In genomic region chr13:113723400-113724015, GRCh38 we compare ENCODE assay signal across 22 cellular contexts. TPM values are rescaled to one million over a fixed set of nuclear protein-coding genes. Genes with fewer than 3 reads are reported as not detected.
DNase-seq lines count a peak whose midpoint lies in the region; ATAC-seq, FAIRE-seq and TF ChIP-seq lines count a peak whose summit lies in the region.
"Had no signal": no experiment of that assay in that cellular context is flagged by ENCODE, and none has a peak within 500 bp of the region (broad histone marks: within the 10 kb centered on the region; RNA-seq: fewer than 3 reads in every experiment).

No MANE protein-coding gene starts in this region.

- no peak overlapping the region for H2BK120ac ChIP-seq in trophoblast cell (ENCODE audit: insufficient read depth, low read length, poor library complexity)

- H3K9me3 ChIP-seq in trophoblast cell (ENCODE audit: insufficient read depth, low read depth, low read length) = peaks cover 17% of the 10 kb centered on the region
- H3K9me3 ChIP-seq: psoas muscle, stomach, uterus had no signal

- H3K27ac ChIP-seq in trophoblast cell (ENCODE audit: low read depth, low read length) = no peak overlapping the region
- H3K27ac ChIP-seq: HL-60, psoas muscle, uterus had no signal

- ATAC-seq in GM19328 (IDR thresholded peaks at IDR 0.05; ENCODE audit: unreplicated experiment) = no peak
- ATAC-seq: activated CD4-positive, alpha-beta T cell treated with anti-CD3 and anti-CD28 coated beads for 36 hours; GM12878 had no signal

- peaks cover 5% of the 10 kb centered on the region for H3K4me1 Mint-ChIP-seq in activated CD4-positive, alpha-beta memory T cell treated with anti-CD3 and anti-CD28 coated beads, Interleukin-2, amount 10 ng/mL, durations not matched to agents 7 days and 5 days
- peaks cover 9% of the 10 kb centered on the region for H3K4me1 Mint-ChIP-seq in activated CD4-positive, alpha-beta memory T cell treated with anti-CD3 and anti-CD28 coated beads for 36 hours (ENCODE audit: low read depth)

- H3K36me3 Mint-ChIP-seq in activated CD4-positive, alpha-beta memory T cell treated with anti-CD3 and anti-CD28 coated beads, Interleukin-2, amount 10 ng/mL, durations not matched to agents 7 days and 5 days (ENCODE audit: low read depth) = no peaks in the 10 kb centered on the region
- H3K36me3 Mint-ChIP-seq in activated CD4-positive, alpha-beta memory T cell treated with anti-CD3 and anti-CD28 coated beads for 36 hours = no peaks in the 10 kb centered on the region

- H3K27me3 ChIP-seq in bronchial epithelial cell (ENCODE audit: control insufficient read depth, insufficient read depth, low read length) (no peaks in the 10 kb centered on the region), trophoblast cell (ENCODE audit: insufficient read depth, low read length) (no peaks in the 10 kb centered on the region)
- H3K27me3 ChIP-seq: stomach had no signal

- no peaks in the 10 kb centered on the region for H3K79me2 ChIP-seq in trophoblast cell (ENCODE audit: control insufficient read depth, insufficient read depth, low read length, poor library complexity)

- no peak overlapping the region for H3K14ac ChIP-seq in trophoblast cell (ENCODE audit: low read length)

- CTCF ChIA-PET in activated CD4-positive, alpha-beta memory T cell treated with anti-CD3 and anti-CD28 coated beads, Interleukin-2, amount 10 ng/mL, durations not matched to agents 7 days and 5 days (lab: Charles Lee) = no interaction called here
- CTCF ChIA-PET in activated CD4-positive, alpha-beta memory T cell treated with anti-CD3 and anti-CD28 coated beads for 36 hours (lab: Charles Lee) = interaction anchor here (1.1 kb wide), 1 partner anchor 58 kb away, joined by 4 read pairs; no protein-coding TSS in a partner anchor

- H3K4me2 ChIP-seq in trophoblast cell (ENCODE audit: low read length) = no peak overlapping the region

- H3K36me3 ChIP-seq in bronchial epithelial cell (ENCODE audit: control insufficient read depth, insufficient read depth, low read length) = no peaks in the 10 kb centered on the region
- no peaks in the 10 kb centered on the region for H3K36me3 ChIP-seq in trophoblast cell (ENCODE audit: control insufficient read depth in 1 of 2, insufficient read depth in 2 of 2, low read length in 2 of 2)
- H3K36me3 ChIP-seq: stomach, uterus had no signal

- WGBS in trophoblast cell (ENCODE audit: extremely low coverage, insufficient coverage, insufficient read length) = no CpG with 5 or more reads among the region's 13 CpGs

- no peak overlapping the region for H3K4ac ChIP-seq in trophoblast cell (ENCODE audit: low read depth, low read length)

- peak overlapping the region; percentile 14 for H3K27ac Mint-ChIP-seq in activated CD4-positive, alpha-beta memory T cell treated with anti-CD3 and anti-CD28 coated beads, Interleukin-2, amount 10 ng/mL, durations not matched to agents 7 days and 5 days
- H3K27ac Mint-ChIP-seq in activated CD4-positive, alpha-beta memory T cell treated with anti-CD3 and anti-CD28 coated beads for 36 hours = no peak overlapping the region

- FAIRE-seq in bronchial epithelial cell (lab: Jason Lieb, UNC) = peak; percentile 83
- FAIRE-seq: frontal cortex, GM12878 had no signal

- peak overlapping the region; percentile 6 for H3K23ac ChIP-seq in trophoblast cell (ENCODE audit: low read length)

- intact Hi-C loops in activated CD4-positive, alpha-beta memory T cell treated with anti-CD3 and anti-CD28 coated beads for 36 hours (cut with micrococcal nuclease) = no loop called here

- H3K9me3 Mint-ChIP-seq in activated CD4-positive, alpha-beta memory T cell treated with anti-CD3 and anti-CD28 coated beads, Interleukin-2, amount 10 ng/mL, durations not matched to agents 7 days and 5 days = no peaks in the 10 kb centered on the region
- no peaks in the 10 kb centered on the region for H3K9me3 Mint-ChIP-seq in activated CD4-positive, alpha-beta memory T cell treated with anti-CD3 and anti-CD28 coated beads for 36 hours
- H3K9me3 Mint-ChIP-seq: activated T-cell treated with anti-CD3 and anti-CD28 coated beads, Interleukin-2, amount 50 U/mL, for 24 hours had no signal

- H3K4me3 Mint-ChIP-seq in activated CD4-positive, alpha-beta memory T cell treated with anti-CD3 and anti-CD28 coated beads, Interleukin-2, amount 10 ng/mL, durations not matched to agents 7 days and 5 days = peak overlapping the region; percentile 27
- H3K4me3 Mint-ChIP-seq in activated CD4-positive, alpha-beta memory T cell treated with anti-CD3 and anti-CD28 coated beads for 36 hours = no peak overlapping the region
- H3K4me3 Mint-ChIP-seq: activated T-cell treated with anti-CD3 and anti-CD28 coated beads, Interleukin-2, amount 50 U/mL, for 24 hours had no signal

- peaks cover 0 to 2% of the 10 kb centered on the region in 2 experiments for H3K4me1 ChIP-seq in trophoblast cell (ENCODE audit: control insufficient read depth in 1 of 2, insufficient read depth in 2 of 2, low read length in 2 of 2)

- H3K9ac ChIP-seq in trophoblast cell (ENCODE audit: low read length) = no peak overlapping the region

- H4K12ac ChIP-seq in trophoblast cell (ENCODE audit: low read depth, low read length) = no peak overlapping the region

- no peak overlapping the region for H4K8ac ChIP-seq in trophoblast cell (ENCODE audit: low read depth, low read length)

- H2AK5ac ChIP-seq in trophoblast cell (ENCODE audit: low read length) = no peak overlapping the region

- TF ChIP-seq CTCF in bronchial epithelial cell (IDR thresholded peaks at IDR 0.05; ENCODE audit: insufficient read depth, low read length, severe bottlenecking) = no peak

- no peak overlapping the region for H3K4me3 ChIP-seq in bronchial epithelial cell (ENCODE audit: low read depth, low read length)
- peak overlapping the region; percentile 8 for H3K4me3 ChIP-seq in trophoblast cell (ENCODE audit: low read depth, low read length)
- H3K4me3 ChIP-seq: GM12878, psoas muscle, stomach, uterus had no signal

- no peak for DNase-seq in activated CD4-positive, alpha-beta memory T cell treated with anti-CD3 and anti-CD28 coated beads, Interleukin-2, amount 10 ng/mL, durations not matched to agents 7 days and 5 days
- no peak for DNase-seq in activated CD4-positive, alpha-beta memory T cell treated with anti-CD3 and anti-CD28 coated beads for 36 hours
- DNase-seq in NAMALWA (ENCODE audit: low spot score) (peak; percentile 25), bronchial epithelial cell (ENCODE audit: low read depth) (no peak), trophoblast cell (no peak), NCI-H2196 treated with DMSO at 0.1 percent for 48 hours (lab: John Stamatoyannopoulos, UW; ENCODE audit: unreplicated experiment) (no peak), NCI-H524 (lab: John Stamatoyannopoulos, UW) (no peak)
- DNase-seq: ACHN; activated CD4-positive, alpha-beta T cell treated with anti-CD3 and anti-CD28 coated beads for 36 hours; activated T-cell treated with anti-CD3 and anti-CD28 coated beads, Interleukin-2, amount 50 U/mL, for 24 hours; amniotic stem cell; NCI-H1105; NCI-H226; psoas muscle; uterus had no signal

- no peak overlapping the region for H4K91ac ChIP-seq in trophoblast cell (ENCODE audit: low read depth, low read length)

- no peaks in the 10 kb centered on the region for H3K79me1 ChIP-seq in trophoblast cell (ENCODE audit: low read length)

- H3K27me3 Mint-ChIP-seq in activated CD4-positive, alpha-beta memory T cell treated with anti-CD3 and anti-CD28 coated beads, Interleukin-2, amount 10 ng/mL, durations not matched to agents 7 days and 5 days = peaks cover 2% of the 10 kb centered on the region
- peaks cover 2% of the 10 kb centered on the region for H3K27me3 Mint-ChIP-seq in activated CD4-positive, alpha-beta memory T cell treated with anti-CD3 and anti-CD28 coated beads for 36 hours

- H2AFZ ChIP-seq in trophoblast cell (ENCODE audit: insufficient read depth, low read length, poor library complexity) = no peak overlapping the region

- no peak overlapping the region for H2BK5ac ChIP-seq in trophoblast cell (ENCODE audit: low read depth, low read length, poor library complexity)

- H3K18ac ChIP-seq in trophoblast cell (ENCODE audit: low read length) = no peak overlapping the region

- POLR2A ChIA-PET in activated CD4-positive, alpha-beta memory T cell treated with anti-CD3 and anti-CD28 coated beads, Interleukin-2, amount 10 ng/mL, durations not matched to agents 7 days and 5 days (lab: Charles Lee) = no interaction called here
- POLR2A ChIA-PET in activated CD4-positive, alpha-beta memory T cell treated with anti-CD3 and anti-CD28 coated beads for 36 hours (lab: Charles Lee) = no interaction called here

- H2BK12ac ChIP-seq in trophoblast cell (ENCODE audit: low read length) = no peak overlapping the region

RNA-seq across cellular contexts. Expression of gene TMEM255B, which starts 35.5 kb away (rescaled TPM):
- total RNA-seq in activated CD4-positive, alpha-beta memory T cell treated with anti-CD3 and anti-CD28 coated beads, Interleukin-2, amount 10 ng/mL, durations not matched to agents 7 days and 5 days = under 1 TPM; 0.63 to 0.91 TPM
- under 1 TPM; 0.61 to 0.88 TPM for total RNA-seq in activated CD4-positive, alpha-beta memory T cell treated with anti-CD3 and anti-CD28 coated beads for 36 hours
- total RNA-seq in bronchial epithelial cell = 1.0 and 5.3 TPM in 2 replicates
- 0.75 and 0.83 TPM in 2 replicates for polyA plus RNA-seq in trophoblast cell (2013)
- total RNA-seq: frontal cortex had no signal

RNA-seq across cellular contexts. Expression of gene GRK1, which starts 56.5 kb away (rescaled TPM):
- total RNA-seq in activated CD4-positive, alpha-beta memory T cell treated with anti-CD3 and anti-CD28 coated beads, Interleukin-2, amount 10 ng/mL, durations not matched to agents 7 days and 5 days = not detected
- total RNA-seq in activated CD4-positive, alpha-beta memory T cell treated with anti-CD3 and anti-CD28 coated beads for 36 hours = not detected
- not detected in 2 replicates for total RNA-seq in bronchial epithelial cell
- 0.01 and 0.03 TPM in 2 replicates for polyA plus RNA-seq in trophoblast cell (2013)
- total RNA-seq: stomach; T-helper 2 cell treated with Interferon-gamma antibody and Interleukin-4, amounts not matched to agents 100 ng/mL and 5 ng/mL, for 36 hours had no signal
- polyA plus RNA-seq: liver, psoas muscle, stomach had no signal
